ENCODE assay signal across 1 cellular context in the genomic region with DNA sequence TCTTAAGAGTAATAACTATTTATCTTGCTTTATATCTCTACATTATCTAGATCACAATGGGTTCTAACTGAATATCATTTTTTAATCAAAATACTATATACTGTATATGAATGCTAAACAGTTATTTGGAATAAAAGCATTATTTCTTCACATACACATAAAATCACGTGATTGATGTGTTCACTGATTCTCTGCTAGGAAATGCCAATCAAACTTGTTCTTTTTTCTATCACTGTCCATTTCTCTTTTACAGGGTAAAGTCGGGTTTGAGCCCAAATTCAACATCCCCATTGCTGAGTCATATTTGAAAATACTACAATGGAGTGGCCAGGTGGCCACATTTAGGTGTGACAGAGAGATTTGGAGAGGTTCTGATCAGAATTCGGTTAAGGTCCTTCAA.
TF ChIP-seq lines count a peak whose summit lies in the region.

No MANE protein-coding gene starts in this region.

TF ChIP-seq in IMR-90, 13 proteins besides CTCF, POLR2A, EP300 and RAD21:
- TF ChIP-seq SMC3 (IDR thresholded peaks at IDR 0.05; ENCODE audit: low read depth, low read length) (no peak), MAFK (IDR thresholded peaks at IDR 0.05; ENCODE audit: low read depth, low read length) (no peak), CEBPB (IDR thresholded peaks at IDR 0.05; ENCODE audit: low read depth, low read length) (no peak), MAZ (IDR thresholded peaks at IDR 0.05; ENCODE audit: borderline replicate concordance, low read depth, low read length) (no peak), NFE2L2 (IDR thresholded peaks at IDR 0.05; ENCODE audit: low read depth, low read length) (no peak), RFX5 (IDR thresholded peaks at IDR 0.05; ENCODE audit: low read depth, low read length) (no peak)
